15 cellular contexts compared by ENCODE assay signal in the genomic region with DNA sequence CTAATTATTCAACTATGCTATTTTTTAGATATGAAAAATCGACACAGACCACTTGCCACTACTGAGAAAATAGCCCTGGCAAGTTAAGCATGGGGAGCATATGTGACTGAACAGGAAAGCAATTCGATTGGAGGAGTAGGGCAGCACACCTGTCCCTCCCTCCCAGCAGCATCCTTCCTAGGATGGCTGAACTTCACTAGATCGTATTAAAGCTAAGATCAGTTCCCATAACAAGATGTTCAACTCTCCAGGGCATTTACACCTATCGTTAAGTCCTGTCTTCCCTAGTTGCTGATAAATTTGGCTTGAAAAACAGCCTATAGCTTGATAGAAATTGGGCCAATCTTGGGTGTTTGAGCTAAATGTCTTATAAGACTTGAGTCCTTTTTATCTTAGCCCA. TPM values are rescaled to one million over a fixed set of nuclear protein-coding genes. Genes with fewer than 3 reads are reported as not detected.
DNase-seq lines count a peak whose midpoint lies in the region; ATAC-seq lines count a peak whose summit lies in the region.
"Had no signal": no experiment of that assay in that cellular context is flagged by ENCODE, and none has a peak within 500 bp of the region (broad histone marks: within the 10 kb centered on the region; RNA-seq: fewer than 3 reads in every experiment).

No MANE protein-coding gene starts in this region.

- no peak for DNase-seq in activated T-helper 2 cell treated with anti-CD3 and anti-CD28 coated beads, Interferon-gamma antibody, Interleukin-2, Interleukin-4, amounts not matched to agents 10 μg/mL and 5 μg/mL and 100 μg/mL, durations not matched to agents 14 hours and 24 hours and 36 hours (ENCODE audit: low spot score)
- DNase-seq in naive B cell (no peak), NCI-H446 treated with DMSO at 0.1 percent for 48 hours (lab: John Stamatoyannopoulos, UW) (no peak), hippocampal formation (lab: John Stamatoyannopoulos, UW) (no peak), HuH-7 (ENCODE audit: low spot score) (no peak)
- DNase-seq: EL, head of caudate nucleus, kidney, NCI-H2029 treated with DMSO at 0.1 percent for 48 hours, tibial artery had no signal

- H3K27ac ChIP-seq in ACC112 (ENCODE audit: low read depth, low read length) (peak overlapping the region; percentile 14; the same call in 1 of the 2 replicates), BLaER1 (no peak overlapping the region)
- H3K27ac ChIP-seq: prostate gland had no signal

- H3K36me3 Mint-ChIP-seq in activated T-helper 2 cell treated with anti-CD3 and anti-CD28 coated beads, Interferon-gamma antibody, Interleukin-2, Interleukin-4, amounts not matched to agents 10 μg/mL and 5 μg/mL and 100 μg/mL, durations not matched to agents 14 hours and 24 hours and 36 hours (ENCODE audit: low read depth): peaks cover 90% of the 10 kb centered on the region
- H3K36me3 Mint-ChIP-seq in naive B cell: peaks cover 19 to 21% of the 10 kb centered on the region in 2 donors

- H3K27me3 Mint-ChIP-seq in activated T-helper 2 cell treated with anti-CD3 and anti-CD28 coated beads, Interferon-gamma antibody, Interleukin-2, Interleukin-4, amounts not matched to agents 10 μg/mL and 5 μg/mL and 100 μg/mL, durations not matched to agents 14 hours and 24 hours and 36 hours (ENCODE audit: low read depth): no peaks in the 10 kb centered on the region
- no peaks in the 10 kb centered on the region for H3K27me3 Mint-ChIP-seq in naive B cell

- H3K4me1 ChIP-seq in ACC112 (ENCODE audit: control insufficient read depth, insufficient read depth, low read length, unreplicated experiment) (peaks cover 32% of the 10 kb centered on the region), BLaER1 (peaks cover 96% of the 10 kb centered on the region)

- no peak overlapping the region for H3K4me3 Mint-ChIP-seq in activated T-helper 2 cell treated with anti-CD3 and anti-CD28 coated beads, Interferon-gamma antibody, Interleukin-2, Interleukin-4, amounts not matched to agents 10 μg/mL and 5 μg/mL and 100 μg/mL, durations not matched to agents 14 hours and 24 hours and 36 hours (ENCODE audit: low read depth)
- H3K4me3 Mint-ChIP-seq in naive B cell: peak overlapping the region in 1 of 8 donors; percentile 29
- H3K4me3 Mint-ChIP-seq: CD14-positive monocyte had no signal

- intact Hi-C loops in activated T-helper 2 cell treated with anti-CD3 and anti-CD28 coated beads, Interferon-gamma antibody, Interleukin-2, Interleukin-4, amounts not matched to agents 10 μg/mL and 5 μg/mL and 100 μg/mL, durations not matched to agents 14 hours and 24 hours and 36 hours (cut with micrococcal nuclease): loop anchor here (10.0 kb wide), 1 partner anchor 935 kb away; a partner anchor contains a TSS

- peaks cover 38% of the 10 kb centered on the region for H3K79me2 ChIP-seq in ACC112 (ENCODE audit: control insufficient read depth, insufficient read depth, low read length, unreplicated experiment)

- H3K4me1 Mint-ChIP-seq in activated T-helper 2 cell treated with anti-CD3 and anti-CD28 coated beads, Interferon-gamma antibody, Interleukin-2, Interleukin-4, amounts not matched to agents 10 μg/mL and 5 μg/mL and 100 μg/mL, durations not matched to agents 14 hours and 24 hours and 36 hours (ENCODE audit: low read depth): peaks cover 57% of the 10 kb centered on the region
- H3K4me1 Mint-ChIP-seq in naive B cell: peaks cover 41 to 66% (median 63%) of the 10 kb centered on the region in 3 donors

- H3K36me3 ChIP-seq in ACC112 (ENCODE audit: insufficient read depth, low read length) (peaks cover 42% of the 10 kb centered on the region), BLaER1 (peaks cover 75% of the 10 kb centered on the region)

- H3K9me3 ChIP-seq in BLaER1: no peaks in the 10 kb centered on the region
- H3K9me3 ChIP-seq: prostate gland, tibial artery had no signal

- H2AFZ ChIP-seq in ACC112 (ENCODE audit: low read length, unreplicated experiment): no peak overlapping the region

- no peak overlapping the region for H3K9ac ChIP-seq in BLaER1

- H3K4me3 ChIP-seq in ACC112 (ENCODE audit: low read depth, low read length): no peak overlapping the region
- H3K4me3 ChIP-seq in BLaER1: no peak overlapping the region
- H3K4me3 ChIP-seq: prostate gland, tibial artery had no signal

- H3K4me2 ChIP-seq in BLaER1: peak overlapping the region; percentile 94; the same call in 1 of the 2 replicates

- H3K27ac Mint-ChIP-seq in activated T-helper 2 cell treated with anti-CD3 and anti-CD28 coated beads, Interferon-gamma antibody, Interleukin-2, Interleukin-4, amounts not matched to agents 10 μg/mL and 5 μg/mL and 100 μg/mL, durations not matched to agents 14 hours and 24 hours and 36 hours: peak overlapping the region; percentile 23
- H3K27ac Mint-ChIP-seq in naive B cell: peak overlapping the region in 4 of 6 donors; percentile 68 to 100 (median 85)

- ATAC-seq in naive B cell (ENCODE audit: low read depth in 2 of 2): no peak
- ATAC-seq: Panc1 had no signal

- peaks cover 84% of the 10 kb centered on the region for H4K20me1 ChIP-seq in BLaER1

- no peaks in the 10 kb centered on the region for H3K9me3 Mint-ChIP-seq in activated T-helper 2 cell treated with anti-CD3 and anti-CD28 coated beads, Interferon-gamma antibody, Interleukin-2, Interleukin-4, amounts not matched to agents 10 μg/mL and 5 μg/mL and 100 μg/mL, durations not matched to agents 14 hours and 24 hours and 36 hours
- H3K9me3 Mint-ChIP-seq in naive B cell: no peaks in the 10 kb centered on the region

- H3K27me3 ChIP-seq in ACC112 (ENCODE audit: insufficient read depth, low read length): no peaks in the 10 kb centered on the region
- no peaks in the 10 kb centered on the region for H3K27me3 ChIP-seq in BLaER1
- H3K27me3 ChIP-seq: tibial artery had no signal

RNA-seq across cellular contexts. Expression of a gene that starts 7.0 kb away (rescaled TPM):
- 96.7 and 102 TPM in 2 replicates for total RNA-seq in activated T-helper 2 cell treated with anti-CD3 and anti-CD28 coated beads, Interferon-gamma antibody, Interleukin-2, Interleukin-4, amounts not matched to agents 10 μg/mL and 5 μg/mL and 100 μg/mL, durations not matched to agents 14 hours and 24 hours and 36 hours
- polyA plus RNA-seq in naive B cell (ENCODE audit: low read depth in 6 of 6): 10 to 100 TPM in 5 of 6 donors, 1 to 10 TPM in 1; 7.8 to 27.9 (median 25.9) TPM

RNA-seq across cellular contexts. Expression of a gene that starts 7.6 kb away (rescaled TPM):
- 71.9 and 74.9 TPM in 2 replicates for total RNA-seq in activated T-helper 2 cell treated with anti-CD3 and anti-CD28 coated beads, Interferon-gamma antibody, Interleukin-2, Interleukin-4, amounts not matched to agents 10 μg/mL and 5 μg/mL and 100 μg/mL, durations not matched to agents 14 hours and 24 hours and 36 hours
- 100 to 1,000 TPM; 101 to 221 (median 142) TPM for polyA plus RNA-seq in naive B cell (ENCODE audit: low read depth in 6 of 6)

RNA-seq across cellular contexts. Expression of a gene that starts 16.6 kb away (rescaled TPM):
- 11.8 and 13.9 TPM in 2 replicates for total RNA-seq in activated T-helper 2 cell treated with anti-CD3 and anti-CD28 coated beads, Interferon-gamma antibody, Interleukin-2, Interleukin-4, amounts not matched to agents 10 μg/mL and 5 μg/mL and 100 μg/mL, durations not matched to agents 14 hours and 24 hours and 36 hours
- 1 to 10 TPM in 5 of 6 donors, under 1 TPM in 1; 0.79 to 4.1 (median 2.0) TPM for polyA plus RNA-seq in naive B cell (ENCODE audit: low read depth in 6 of 6)

RNA-seq across cellular contexts. Expression of a gene that starts 36.9 kb away (rescaled TPM):
- 23.1 and 28.2 TPM in 2 replicates for total RNA-seq in activated T-helper 2 cell treated with anti-CD3 and anti-CD28 coated beads, Interferon-gamma antibody, Interleukin-2, Interleukin-4, amounts not matched to agents 10 μg/mL and 5 μg/mL and 100 μg/mL, durations not matched to agents 14 hours and 24 hours and 36 hours
- polyA plus RNA-seq in naive B cell (ENCODE audit: low read depth in 6 of 6): 10 to 100 TPM in 4 of 6 donors, 1 to 10 TPM in 2; 8.1 to 15.5 (median 12.2) TPM

RNA-seq across cellular contexts. Expression of a gene that starts 38.8 kb away (rescaled TPM):
- 102 and 112 TPM in 2 replicates for total RNA-seq in activated T-helper 2 cell treated with anti-CD3 and anti-CD28 coated beads, Interferon-gamma antibody, Interleukin-2, Interleukin-4, amounts not matched to agents 10 μg/mL and 5 μg/mL and 100 μg/mL, durations not matched to agents 14 hours and 24 hours and 36 hours
- 10 to 100 TPM; 11.5 to 31.0 (median 19.3) TPM for polyA plus RNA-seq in naive B cell (ENCODE audit: low read depth in 6 of 6)
